In genomic region chr9:122218885-122219855, GRCh38 we compare ENCODE assay signal across 11 cellular contexts. TPM values are rescaled to one million over a fixed set of nuclear protein-coding genes. Genes with fewer than 3 reads are reported as not detected.
DNase-seq lines count a peak whose midpoint lies in the region; ATAC-seq, FAIRE-seq and TF ChIP-seq lines count a peak whose summit lies in the region.
"Had no signal": no experiment of that assay in that cellular context is flagged by ENCODE, and none has a peak within 500 bp of the region (broad histone marks: within the 10 kb centered on the region; RNA-seq: fewer than 3 reads in every experiment).

No MANE protein-coding gene starts in this region.

- no peak overlapping the region for H3K27ac ChIP-seq in astrocyte (ENCODE audit: low read depth, low read length)

- FAIRE-seq in astrocyte (lab: Jason Lieb, UNC) (no peak), H54 (lab: Jason Lieb, UNC) (no peak)

- peaks cover 27% of the 10 kb centered on the region for H4K20me1 ChIP-seq in astrocyte (ENCODE audit: insufficient read depth, low read length)

- H3K4me1 ChIP-seq in astrocyte (ENCODE audit: insufficient read depth, low read length), result no peaks in the 10 kb centered on the region
- H3K4me1 ChIP-seq: BE2C had no signal

- H3K27me3 Mint-ChIP-seq in astrocyte (ENCODE audit: low read depth, unreplicated experiment), result peaks cover 95% of the 10 kb centered on the region
- H3K27me3 Mint-ChIP-seq in stimulated activated memory B cell treated with anti-CD40 and anti-IgM and Interleukin-4, amounts not matched to agents 10 μg/mL and 1 μg/mL and 100 μg/mL, for 72 hours, result peaks cover 93% of the 10 kb centered on the region

- H3K27me3 ChIP-seq in astrocyte (ENCODE audit: insufficient read depth, low read length), result peaks cover 98% of the 10 kb centered on the region

- peak overlapping the region; percentile 42 for H3K4me2 ChIP-seq in astrocyte (ENCODE audit: low read length)

- H3K27ac Mint-ChIP-seq in astrocyte (ENCODE audit: unreplicated experiment), result no peak overlapping the region
- H3K27ac Mint-ChIP-seq in stimulated activated memory B cell treated with anti-CD40 and anti-IgM and Interleukin-4, amounts not matched to agents 10 μg/mL and 1 μg/mL and 100 μg/mL, for 72 hours, result no peak overlapping the region

- H3K9me3 Mint-ChIP-seq in astrocyte (ENCODE audit: unreplicated experiment), result peaks cover 24% of the 10 kb centered on the region
- no peaks in the 10 kb centered on the region for H3K9me3 Mint-ChIP-seq in stimulated activated memory B cell treated with anti-CD40 and anti-IgM and Interleukin-4, amounts not matched to agents 10 μg/mL and 1 μg/mL and 100 μg/mL, for 72 hours

- no peak for TF ChIP-seq POLR2A in H54 (IDR thresholded peaks at IDR 0.05; ENCODE audit: low read depth, low read length)

- no peak overlapping the region for H3K4me3 ChIP-seq in astrocyte (ENCODE audit: insufficient read depth, low read depth, low read length)

- no peaks in the 10 kb centered on the region for H3K79me2 ChIP-seq in astrocyte (ENCODE audit: insufficient read depth, low read length)

- peak; percentile 21 for ATAC-seq in stimulated activated memory B cell treated with anti-CD40 and anti-IgM and Interleukin-4, amounts not matched to agents 10 μg/mL and 1 μg/mL and 100 μg/mL, for 72 hours
- ATAC-seq in HG03565 (IDR thresholded peaks at IDR 0.05; ENCODE audit: unreplicated experiment), result no peak
- ATAC-seq: esophagus mucosa had no signal

- no peak for TF ChIP-seq CTCF in astrocyte (IDR thresholded peaks at IDR 0.05; ENCODE audit: insufficient read depth, low read depth, low read length)

- H2AFZ ChIP-seq in astrocyte (ENCODE audit: low read depth, low read length), result no peak overlapping the region

- peak; percentile 58 for DNase-seq in activated CD8-positive, alpha-beta memory T cell treated with anti-CD3 and anti-CD28 coated beads, Interleukin-2, amount 50 U/mL, for 48 hours
- no peak for DNase-seq in activated CD8-positive, alpha-beta memory T cell treated with anti-CD3 and anti-CD28 coated beads, Interleukin-2, amount 50 U/mL, for 4 hours
- DNase-seq in astrocyte (ENCODE audit: low read depth) (no peak), islet precursor cell (peak; percentile 62), NCI-H524 (lab: John Stamatoyannopoulos, UW) (no peak), H54 (ENCODE audit: insufficient read length, low spot score) (no peak)
- DNase-seq: BE2C had no signal

- H3K9me3 ChIP-seq in astrocyte (ENCODE audit: insufficient read depth, low read depth, low read length), result no peaks in the 10 kb centered on the region
- H3K9me3 ChIP-seq: BE2C had no signal

- no peaks in the 10 kb centered on the region for H3K4me1 Mint-ChIP-seq in astrocyte (ENCODE audit: low read depth, unreplicated experiment)
- peaks cover 36% of the 10 kb centered on the region for H3K4me1 Mint-ChIP-seq in stimulated activated memory B cell treated with anti-CD40 and anti-IgM and Interleukin-4, amounts not matched to agents 10 μg/mL and 1 μg/mL and 100 μg/mL, for 72 hours

- no peaks in the 10 kb centered on the region for H3K36me3 ChIP-seq in astrocyte (ENCODE audit: insufficient read depth, low read length)
- H3K36me3 ChIP-seq: BE2C had no signal

- no peak overlapping the region for H3K9ac ChIP-seq in astrocyte (ENCODE audit: low read length)

- peak overlapping the region; percentile 34 for H3K4me3 Mint-ChIP-seq in astrocyte (ENCODE audit: unreplicated experiment)
- peak overlapping the region; percentile 61 for H3K4me3 Mint-ChIP-seq in stimulated activated memory B cell treated with anti-CD40 and anti-IgM and Interleukin-4, amounts not matched to agents 10 μg/mL and 1 μg/mL and 100 μg/mL, for 72 hours

- no peaks in the 10 kb centered on the region for H3K36me3 Mint-ChIP-seq in astrocyte (ENCODE audit: low read depth, unreplicated experiment)
- no peaks in the 10 kb centered on the region for H3K36me3 Mint-ChIP-seq in stimulated activated memory B cell treated with anti-CD40 and anti-IgM and Interleukin-4, amounts not matched to agents 10 μg/mL and 1 μg/mL and 100 μg/mL, for 72 hours

RNA-seq across cellular contexts. Expression of gene LHX6, which starts 9.6 kb away (rescaled TPM):
- total RNA-seq in astrocyte, result 0.34 and 0.53 TPM in 2 replicates
- total RNA-seq: T-helper 1 cell treated with Interleukin-12 subunit alpha and Interleukin-12 subunit beta and Interleukin-4 antibody, amounts not matched to agents 30 ng/mL and 1 ng/mL, for 36 hours had no signal

RNA-seq across cellular contexts. Expression of gene RBM18, which starts 45.5 kb away (rescaled TPM):
- total RNA-seq in astrocyte, result 28.6 and 29.1 TPM in 2 replicates

RNA-seq across cellular contexts. Expression of gene MRRF, which starts 45.5 kb away (rescaled TPM):
- 24.0 and 24.1 TPM in 2 replicates for total RNA-seq in astrocyte

RNA-seq across cellular contexts. Expression of gene MORN5, which starts 59.5 kb away (rescaled TPM):
- total RNA-seq in astrocyte, result not detected in 2 replicates
- total RNA-seq: esophagus mucosa; T-helper 1 cell treated with Interleukin-12 subunit alpha and Interleukin-12 subunit beta and Interleukin-4 antibody, amounts not matched to agents 30 ng/mL and 1 ng/mL, for 36 hours had no signal

RNA-seq across cellular contexts. Expression of gene NDUFA8, which starts 59.6 kb away (rescaled TPM):
- total RNA-seq in astrocyte, result 52.3 and 56.4 TPM in 2 replicates

Comparison
In these comparisons a context has a peak if more than half of its experiments do, and no peak if none do; other contexts are left out.
1. DNase-seq: peak in activated CD8-positive, alpha-beta memory T cell treated with anti-CD3 and anti-CD28 coated beads, Interleukin-2, amount 50 U/mL, for 48 hours (single experiment) and islet precursor cell (single experiment); none in activated CD8-positive, alpha-beta memory T cell treated with anti-CD3 and anti-CD28 coated beads, Interleukin-2, amount 50 U/mL, for 4 hours (single experiment), astrocyte (single experiment), NCI-H524 (0 of 2) and H54 (single experiment).